ENCODE assay signal across 3 cellular contexts in genomic region chrX:108732630-108733321, GRCh38.
TF ChIP-seq lines count a peak whose summit lies in the region.

No MANE protein-coding gene starts in this region.

TF ChIP-seq in A549, 52 proteins besides CTCF, POLR2A, EP300 and RAD21:
- TF ChIP-seq REST (IDR thresholded peaks at IDR 0.05) (no peak), HOXB13 (CRISPR knock-in tag; IDR thresholded peaks at IDR 0.05; ENCODE audit: low read depth) (no peak), FOSL2 (IDR thresholded peaks at IDR 0.05) (no peak), FOSL2 (CRISPR knock-in tag; IDR thresholded peaks at IDR 0.05) (no peak), RCOR1 (IDR thresholded peaks at IDR 0.05; ENCODE audit: low read depth, low read length) (no peak), HEYL (CRISPR knock-in tag; IDR thresholded peaks at IDR 0.05) (no peak), EHF (CRISPR knock-in tag; IDR thresholded peaks at IDR 0.05) (no peak), USF2 (IDR thresholded peaks at IDR 0.05) (no peak), RARB (CRISPR knock-in tag; IDR thresholded peaks at IDR 0.05) (no peak), JUN (IDR thresholded peaks at IDR 0.05) (no peak), RFX5 (IDR thresholded peaks at IDR 0.05) (no peak), JUNB (IDR thresholded peaks at IDR 0.05) (no peak), CHD2 (IDR thresholded peaks at IDR 0.05; ENCODE audit: low read length, partially characterized antibody) (no peak), GATA3 (IDR thresholded peaks at IDR 0.05; ENCODE audit: borderline replicate concordance) (no peak), SREBF2 (IDR thresholded peaks at IDR 0.05) (no peak), NR3C1 (IDR thresholded peaks at IDR 0.05) (no peak), HOXA7 (CRISPR knock-in tag; IDR thresholded peaks at IDR 0.05) (no peak), ZFP36 (IDR thresholded peaks at IDR 0.05; ENCODE audit: borderline replicate concordance, partially characterized antibody) (no peak), MAFK (IDR thresholded peaks at IDR 0.05; ENCODE audit: partially characterized antibody) (no peak)

TF ChIP-seq in HEK293, 187 proteins besides CTCF, POLR2A, EP300 and RAD21:
- TF ChIP-seq ZBTB17 (tag by site-specific recombination; IDR thresholded peaks at IDR 0.05) = peak; percentile 67
- no peak for TF ChIP-seq ZNF704 (tag by site-specific recombination; IDR thresholded peaks at IDR 0.05)
- peak; percentile 83 for TF ChIP-seq SCRT1 (tag by site-specific recombination; IDR thresholded peaks at IDR 0.05; ENCODE audit: borderline replicate concordance)
- TF ChIP-seq SCRT2 (tag by site-specific recombination; IDR thresholded peaks at IDR 0.05) = peak; percentile 98
- peak; percentile 40; the same call in 1 of the 2 replicates for TF ChIP-seq ZNF600 (tag by site-specific recombination; IDR thresholded peaks at IDR 0.05)
- TF ChIP-seq ZNF777 (tag by site-specific recombination; IDR thresholded peaks at IDR 0.05; ENCODE audit: borderline replicate concordance) = no peak
- TF ChIP-seq ZBTB20 (tag by site-specific recombination; IDR thresholded peaks at IDR 0.05) = peak; percentile 85
- TF ChIP-seq ZNF335 (tag by site-specific recombination; conservative IDR thresholded peaks at IDR 0.05) = peak; percentile 56; the same call in 1 of the 2 replicates
- TF ChIP-seq ZSCAN16 (tag by site-specific recombination; IDR thresholded peaks at IDR 0.05) = no peak
- TF ChIP-seq AEBP2 (tag by site-specific recombination; IDR thresholded peaks at IDR 0.05; ENCODE audit: borderline replicate concordance) = no peak

TF ChIP-seq in H1, 55 proteins besides CTCF, POLR2A, EP300 and RAD21:
- TF ChIP-seq SIN3A (conservative IDR thresholded peaks at IDR 0.05 in 1 of 2, IDR thresholded peaks at IDR 0.05 in 1 of 2; ENCODE audit: low read depth in 1 of 2, low read length in 2 of 2) (0 out of 4 replicates have a peak, but pooled peaks of 1 of the 2 experiments have one; percentile 48), NANOG (IDR thresholded peaks at IDR 0.05; ENCODE audit: insufficient read depth, low read depth, low read length, poor library complexity, severe bottlenecking) (no peak), JUND (IDR thresholded peaks at IDR 0.05; ENCODE audit: low read length) (no peak), SUZ12 (IDR thresholded peaks at IDR 0.05; ENCODE audit: low read length) (0 out of 2 replicates have a peak, but pooled peaks have one; percentile 33), SP4 (IDR thresholded peaks at IDR 0.05; ENCODE audit: low read length) (no peak), SRF (IDR thresholded peaks at IDR 0.05; ENCODE audit: low read depth, low read length) (no peak), ZNF274 (IDR thresholded peaks at IDR 0.05; ENCODE audit: borderline replicate concordance, extremely low read depth, low read length) (no peak), CHD1 (IDR thresholded peaks at IDR 0.05; ENCODE audit: low read depth, low read length) (no peak), SIRT6 (IDR thresholded peaks at IDR 0.05; ENCODE audit: low read length) (no peak), ASH2L (IDR thresholded peaks at IDR 0.05; ENCODE audit: low read length) (peak; percentile 59), RFX5 (IDR thresholded peaks at IDR 0.05; ENCODE audit: borderline replicate concordance, low read depth, low read length) (no peak), E2F6 (IDR thresholded peaks at IDR 0.05) (0 out of 2 replicates have a peak, but pooled peaks have one; percentile 13), SP2 (IDR thresholded peaks at IDR 0.05; ENCODE audit: low read length) (no peak), KDM4A (IDR thresholded peaks at IDR 0.05; ENCODE audit: low read depth, low read length, severe bottlenecking) (no peak), GTF2F1 (IDR thresholded peaks at IDR 0.05; ENCODE audit: borderline replicate concordance, low read depth, low read length) (no peak), EGR1 (IDR thresholded peaks at IDR 0.05; ENCODE audit: borderline replicate concordance, low read depth, low read length) (no peak), CREB1 (IDR thresholded peaks at IDR 0.05) (no peak)
